In genomic region chr19:29121684-29122083, GRCh38 we compare ENCODE assay signal across 11 cellular contexts.
DNase-seq lines count a peak whose midpoint lies in the region; ATAC-seq and TF ChIP-seq lines count a peak whose summit lies in the region.
"Had no signal": no experiment of that assay in that cellular context is flagged by ENCODE, and none has a peak within 500 bp of the region (broad histone marks: within the 10 kb centered on the region; RNA-seq: fewer than 3 reads in every experiment).

No MANE protein-coding gene starts in this region.

- H3K4me1 ChIP-seq in right atrium auricular region = no peaks in the 10 kb centered on the region
- no peaks in the 10 kb centered on the region for H3K4me1 ChIP-seq in OCI-LY3 (ENCODE audit: low read length)
- H3K4me1 ChIP-seq in hepatocyte (ENCODE audit: insufficient read depth) = no peaks in the 10 kb centered on the region
- H3K4me1 ChIP-seq in upper lobe of right lung = no peaks in the 10 kb centered on the region
- no peaks in the 10 kb centered on the region for H3K4me1 ChIP-seq in breast epithelium

- H3K9me3 ChIP-seq in right atrium auricular region (no peaks in the 10 kb centered on the region), OCI-LY3 (ENCODE audit: insufficient read depth, low read length) (no peaks in the 10 kb centered on the region), hepatocyte (ENCODE audit: low read depth) (no peaks in the 10 kb centered on the region), upper lobe of right lung (no peaks in the 10 kb centered on the region), breast epithelium (peaks cover 4 to 6% of the 10 kb centered on the region in 2 donors)

- H3K79me2 ChIP-seq in OCI-LY3 (ENCODE audit: low read length) (no peaks in the 10 kb centered on the region), hepatocyte (no peaks in the 10 kb centered on the region)

- WGBS in hepatocyte (ENCODE audit: low lambda C conversion rate, missing lambda C conversion rate) = 27% methylated on average over 3 of the region's 3 CpGs

- no peak overlapping the region for H2AFZ ChIP-seq in OCI-LY3 (ENCODE audit: low read depth, low read length)
- no peak overlapping the region for H2AFZ ChIP-seq in hepatocyte

- H3K9ac ChIP-seq in OCI-LY3 (ENCODE audit: low read length) = no peak overlapping the region

- H3K9me2 ChIP-seq in hepatocyte (replicated peaks; ENCODE audit: insufficient read depth) = no peaks in the 10 kb centered on the region

- TF ChIP-seq POLR2A in breast epithelium (IDR thresholded peaks at IDR 0.05) = no peak

- peak in 1 of 2 donors; percentile 60 for TF ChIP-seq CTCF in right atrium auricular region (IDR thresholded peaks at IDR 0.05)
- TF ChIP-seq CTCF in OCI-LY3 (IDR thresholded peaks at IDR 0.05; ENCODE audit: low read depth, low read length) = peak; percentile 56
- TF ChIP-seq CTCF in hepatocyte (IDR thresholded peaks at IDR 0.05; ENCODE audit: poor library complexity) = peak; percentile 42
- TF ChIP-seq CTCF in upper lobe of right lung (IDR thresholded peaks at IDR 0.05) = peak; percentile 39
- TF ChIP-seq CTCF in breast epithelium (IDR thresholded peaks at IDR 0.05) = no peak

- no peaks in the 10 kb centered on the region for H3K27me3 ChIP-seq in right atrium auricular region
- peaks cover 8% of the 10 kb centered on the region; the same call in 1 of the 2 replicates for H3K27me3 ChIP-seq in OCI-LY3 (ENCODE audit: low read depth, low read length)
- no peaks in the 10 kb centered on the region for H3K27me3 ChIP-seq in hepatocyte
- H3K27me3 ChIP-seq in upper lobe of right lung = peaks cover 8% of the 10 kb centered on the region
- H3K27me3 ChIP-seq in breast epithelium = peaks cover 0 to 3% of the 10 kb centered on the region in 2 donors

- intact Hi-C loops in Right ventricle myocardium inferior (cut with DNase I) (no loop called here), upper lobe of right lung (cut with DNase I) (no loop called here), breast epithelium (cut with DNase I; ENCODE audit: low total_unique reads) (no loop called here)

- ATAC-seq in Right ventricle myocardium inferior (peak; percentile 61), upper lobe of right lung (no peak)

- no peak overlapping the region for H3K4me3 ChIP-seq in right atrium auricular region
- H3K4me3 ChIP-seq in OCI-LY3 (ENCODE audit: low read length) = no peak overlapping the region
- H3K4me3 ChIP-seq in hepatocyte = no peak overlapping the region
- H3K4me3 ChIP-seq in upper lobe of right lung = no peak overlapping the region
- H3K4me3 ChIP-seq in breast epithelium = no peak overlapping the region

- H3K27ac ChIP-seq in right atrium auricular region (no peak overlapping the region), OCI-LY3 (ENCODE audit: low read length) (no peak overlapping the region), hepatocyte (no peak overlapping the region), upper lobe of right lung (no peak overlapping the region), breast epithelium (no peak overlapping the region)

- DNase-seq in Right ventricle myocardium inferior (ENCODE audit: missing footprints) (no peak), right atrium auricular region (ENCODE audit: low spot score) (no peak), hepatocyte (ENCODE audit: low spot score) (peak; percentile 39), upper lobe of right lung (no peak), breast epithelium (ENCODE audit: low spot score in 2 of 2) (no peak), NCI-H2081 treated with DMSO at 0.1 percent for 48 hours (lab: John Stamatoyannopoulos, UW) (no peak), SIG-M5 (lab: John Stamatoyannopoulos, UW) (no peak)
- DNase-seq: activated B cell treated with CpG ODN at 0.5 μM for 24 hours; CD4-positive, alpha-beta T cell; foreskin melanocyte had no signal

- no peaks in the 10 kb centered on the region for H3K36me3 ChIP-seq in right atrium auricular region
- no peaks in the 10 kb centered on the region for H3K36me3 ChIP-seq in OCI-LY3 (replicated peaks; ENCODE audit: low read depth, low read length)
- H3K36me3 ChIP-seq in hepatocyte (replicated peaks; ENCODE audit: insufficient read depth, low read depth) = no peaks in the 10 kb centered on the region
- no peaks in the 10 kb centered on the region for H3K36me3 ChIP-seq in upper lobe of right lung
- H3K36me3 ChIP-seq in breast epithelium = no peaks in the 10 kb centered on the region

- H4K20me1 ChIP-seq in OCI-LY3 (ENCODE audit: insufficient read depth, low read length) (no peaks in the 10 kb centered on the region), hepatocyte (ENCODE audit: insufficient read depth, poor library complexity, severe bottlenecking) (no peaks in the 10 kb centered on the region)

- H3K4me2 ChIP-seq in OCI-LY3 (ENCODE audit: low read length) (no peak overlapping the region), hepatocyte (no peak overlapping the region)

Comparison
In these comparisons a context has a peak if more than half of its experiments do, and no peak if none do; other contexts are left out.
1. CTCF ChIP-seq: peak in OCI-LY3 (single experiment), hepatocyte (single experiment) and upper lobe of right lung (single experiment); none in breast epithelium (0 of 3).